Comparison of ENCODE assay signal across 15 cellular contexts in the genomic region with DNA sequence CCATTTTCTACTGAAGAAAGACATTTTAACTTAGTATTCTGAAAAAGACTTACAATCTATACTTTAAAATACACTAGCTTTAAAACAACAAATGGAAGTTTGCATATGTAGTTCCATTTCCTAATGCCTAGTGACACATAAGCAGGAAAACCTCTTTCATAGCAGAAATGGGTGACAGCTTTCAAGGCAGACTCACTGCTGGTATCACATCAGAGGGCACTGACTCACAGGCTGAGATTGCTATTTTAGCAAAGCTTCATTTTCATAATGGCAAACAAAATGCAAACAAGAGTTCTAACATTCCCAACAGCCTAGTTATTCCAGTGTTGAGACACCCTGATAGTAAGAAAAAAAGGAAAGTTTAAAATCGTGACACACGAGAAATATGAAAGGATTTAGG. TPM values are rescaled to one million over a fixed set of nuclear protein-coding genes. Genes with fewer than 3 reads are reported as not detected.
DNase-seq lines count a peak whose midpoint lies in the region; ATAC-seq, FAIRE-seq and TF ChIP-seq lines count a peak whose summit lies in the region.
"Had no signal": no experiment of that assay in that cellular context is flagged by ENCODE, and none has a peak within 500 bp of the region (broad histone marks: within the 10 kb centered on the region; RNA-seq: fewer than 3 reads in every experiment).

No MANE protein-coding gene starts in this region.

- H3K9me3 Mint-ChIP-seq in activated T-cell treated with anti-CD3 and anti-CD28 coated beads, Interleukin-2, amount 50 U/mL, for 4 hours: no peaks in the 10 kb centered on the region
- H3K9me3 Mint-ChIP-seq in activated CD4-positive, alpha-beta memory T cell treated with anti-CD3 and anti-CD28 coated beads for 36 hours: no peaks in the 10 kb centered on the region
- H3K9me3 Mint-ChIP-seq in activated CD4-positive, alpha-beta T cell treated with anti-CD3 and anti-CD28 coated beads, Interleukin-2, amount 10 ng/mL, durations not matched to agents 7 days and 5 days: no peaks in the 10 kb centered on the region

- peaks cover 46% of the 10 kb centered on the region for H3K4me1 Mint-ChIP-seq in activated T-cell treated with anti-CD3 and anti-CD28 coated beads, Interleukin-2, amount 50 U/mL, for 4 hours (ENCODE audit: low read depth)
- H3K4me1 Mint-ChIP-seq in activated CD4-positive, alpha-beta memory T cell treated with anti-CD3 and anti-CD28 coated beads for 36 hours (ENCODE audit: low read depth): peaks cover 48% of the 10 kb centered on the region
- peaks cover 30% of the 10 kb centered on the region for H3K4me1 Mint-ChIP-seq in activated CD4-positive, alpha-beta T cell treated with anti-CD3 and anti-CD28 coated beads, Interleukin-2, amount 10 ng/mL, durations not matched to agents 7 days and 5 days

- TF ChIP-seq CTCF in fibroblast of mammary gland (conservative IDR thresholded peaks at IDR 0.05; ENCODE audit: control insufficient read depth, insufficient read depth, low read depth, low read length): no peak

- ATAC-seq in activated T-cell treated with anti-CD3 and anti-CD28 coated beads, Interleukin-2, amount 50 U/mL, for 4 hours: peak; percentile 59 to 60
- no peak for ATAC-seq in GM18907 (IDR thresholded peaks at IDR 0.05; ENCODE audit: unreplicated experiment)
- ATAC-seq: A549, gastroesophageal sphincter, mucosa of descending colon, T-helper 17 cell had no signal

- CTCF ChIA-PET in activated CD4-positive, alpha-beta memory T cell treated with anti-CD3 and anti-CD28 coated beads for 36 hours (lab: Charles Lee): interaction anchor here (1.7 to 1.8 kb wide), 2 partner anchors 17 to 171 kb away, joined by 6 to 7 read pairs; no protein-coding TSS in a partner anchor
- CTCF ChIA-PET in activated CD4-positive, alpha-beta T cell treated with anti-CD3 and anti-CD28 coated beads, Interleukin-2, amount 10 ng/mL, durations not matched to agents 7 days and 5 days (lab: Charles Lee): interaction anchor here (0.6 to 0.8 kb wide), 2 partner anchors 22 to 489 kb away, joined by 3 to 5 read pairs; no protein-coding TSS in a partner anchor

- FAIRE-seq in frontal cortex (lab: Jason Lieb, UNC): no peak
- FAIRE-seq: A549 had no signal

- no peaks in the 10 kb centered on the region for H3K27me3 Mint-ChIP-seq in activated T-cell treated with anti-CD3 and anti-CD28 coated beads, Interleukin-2, amount 50 U/mL, for 4 hours (ENCODE audit: low read depth)
- H3K27me3 Mint-ChIP-seq in activated CD4-positive, alpha-beta memory T cell treated with anti-CD3 and anti-CD28 coated beads for 36 hours: no peaks in the 10 kb centered on the region
- H3K27me3 Mint-ChIP-seq in activated CD4-positive, alpha-beta T cell treated with anti-CD3 and anti-CD28 coated beads, Interleukin-2, amount 10 ng/mL, durations not matched to agents 7 days and 5 days: no peaks in the 10 kb centered on the region
- H3K27me3 Mint-ChIP-seq: T-helper 17 cell had no signal

- no peak overlapping the region for H3K4me3 ChIP-seq in fibroblast of mammary gland (ENCODE audit: control insufficient read depth, low read depth, low read length)
- H3K4me3 ChIP-seq: A549, gastroesophageal sphincter, mucosa of descending colon, upper lobe of left lung had no signal

- no peak overlapping the region for H3K4me3 Mint-ChIP-seq in activated T-cell treated with anti-CD3 and anti-CD28 coated beads, Interleukin-2, amount 50 U/mL, for 4 hours
- no peak overlapping the region for H3K4me3 Mint-ChIP-seq in activated CD4-positive, alpha-beta memory T cell treated with anti-CD3 and anti-CD28 coated beads for 36 hours
- no peak overlapping the region for H3K4me3 Mint-ChIP-seq in activated CD4-positive, alpha-beta T cell treated with anti-CD3 and anti-CD28 coated beads, Interleukin-2, amount 10 ng/mL, durations not matched to agents 7 days and 5 days
- H3K4me3 Mint-ChIP-seq: T-helper 17 cell had no signal

- POLR2A ChIA-PET in activated CD4-positive, alpha-beta memory T cell treated with anti-CD3 and anti-CD28 coated beads for 36 hours (lab: Charles Lee): interaction anchor here (0.7 kb wide), 1 partner anchor 99 kb away, joined by 4 read pairs; no protein-coding TSS in a partner anchor
- POLR2A ChIA-PET in activated CD4-positive, alpha-beta T cell treated with anti-CD3 and anti-CD28 coated beads, Interleukin-2, amount 10 ng/mL, durations not matched to agents 7 days and 5 days (lab: Charles Lee): no interaction called here

- intact Hi-C loops in activated CD4-positive, alpha-beta memory T cell treated with anti-CD3 and anti-CD28 coated beads for 36 hours (cut with micrococcal nuclease): no loop called here

- H3K27ac Mint-ChIP-seq in activated CD4-positive, alpha-beta memory T cell treated with anti-CD3 and anti-CD28 coated beads for 36 hours: peak overlapping the region; percentile 77
- no peak overlapping the region for H3K27ac Mint-ChIP-seq in activated CD4-positive, alpha-beta T cell treated with anti-CD3 and anti-CD28 coated beads, Interleukin-2, amount 10 ng/mL, durations not matched to agents 7 days and 5 days
- H3K27ac Mint-ChIP-seq: T-helper 17 cell had no signal

- no peak for DNase-seq in activated T-cell treated with anti-CD3 and anti-CD28 coated beads, Interleukin-2, amount 50 U/mL, for 4 hours
- no peak for DNase-seq in activated T-cell treated with anti-CD3 and anti-CD28 coated beads, Interleukin-2, amount 50 U/mL, for 48 hours
- peak; percentile 30 for DNase-seq in activated CD4-positive, alpha-beta memory T cell treated with anti-CD3 and anti-CD28 coated beads for 36 hours
- DNase-seq in fibroblast of mammary gland (ENCODE audit: low read depth) (peak; percentile 83), smooth muscle cell of the brain vasculature (ENCODE audit: low read depth, low spot score) (peak; percentile 24), frontal cortex (ENCODE audit: low spot score in 2 of 2) (no peak)
- no peak for DNase-seq in activated CD4-positive, alpha-beta T cell treated with anti-CD3 and anti-CD28 coated beads, Interleukin-2, amount 10 ng/mL, durations not matched to agents 7 days and 5 days
- DNase-seq: activated gamma-delta T cell, mucosa of descending colon, NCI-H774, T-helper 17 cell, upper lobe of left lung had no signal

- peaks cover 16% of the 10 kb centered on the region for H3K36me3 Mint-ChIP-seq in activated T-cell treated with anti-CD3 and anti-CD28 coated beads, Interleukin-2, amount 50 U/mL, for 4 hours (ENCODE audit: insufficient read depth)
- peaks cover 26% of the 10 kb centered on the region for H3K36me3 Mint-ChIP-seq in activated CD4-positive, alpha-beta memory T cell treated with anti-CD3 and anti-CD28 coated beads for 36 hours
- peaks cover 23% of the 10 kb centered on the region for H3K36me3 Mint-ChIP-seq in activated CD4-positive, alpha-beta T cell treated with anti-CD3 and anti-CD28 coated beads, Interleukin-2, amount 10 ng/mL, durations not matched to agents 7 days and 5 days (ENCODE audit: low read depth)

RNA-seq across cellular contexts. Expression of gene GSPT1, which starts 19.0 kb away (rescaled TPM):
- 100 to 1,000 TPM; 266 to 281 (median 276) TPM for total RNA-seq in activated T-cell treated with anti-CD3 and anti-CD28 coated beads, Interleukin-2, amount 50 U/mL, for 4 hours
- 100 to 1,000 TPM; 185 to 190 TPM for total RNA-seq in activated CD4-positive, alpha-beta memory T cell treated with anti-CD3 and anti-CD28 coated beads for 36 hours
- total RNA-seq in frontal cortex: 59.9 TPM
- total RNA-seq in activated CD4-positive, alpha-beta T cell treated with anti-CD3 and anti-CD28 coated beads, Interleukin-2, amount 10 ng/mL, durations not matched to agents 7 days and 5 days: 100 to 1,000 TPM; 110 to 126 TPM

RNA-seq across cellular contexts. Expression of gene NPIPB2, which starts 45.1 kb away (rescaled TPM):
- 10 to 100 TPM in 1 of 3 donors, 1 to 10 TPM in 2; 4.3 to 11.7 (median 6.2) TPM for total RNA-seq in activated T-cell treated with anti-CD3 and anti-CD28 coated beads, Interleukin-2, amount 50 U/mL, for 4 hours
- total RNA-seq in activated CD4-positive, alpha-beta memory T cell treated with anti-CD3 and anti-CD28 coated beads for 36 hours: 1 to 10 TPM; 6.3 to 7.6 TPM
- 4.9 TPM for total RNA-seq in frontal cortex
- 10 to 100 TPM in 1 of 2 experiments, 1 to 10 TPM in 1; 7.6 to 11.6 TPM for total RNA-seq in activated CD4-positive, alpha-beta T cell treated with anti-CD3 and anti-CD28 coated beads, Interleukin-2, amount 10 ng/mL, durations not matched to agents 7 days and 5 days

RNA-seq across cellular contexts. Expression of gene RSL1D1, which starts 45.4 kb away (rescaled TPM):
- total RNA-seq in activated T-cell treated with anti-CD3 and anti-CD28 coated beads, Interleukin-2, amount 50 U/mL, for 4 hours: 100 to 1,000 TPM; 464 to 500 (median 484) TPM
- total RNA-seq in activated CD4-positive, alpha-beta memory T cell treated with anti-CD3 and anti-CD28 coated beads for 36 hours: 100 to 1,000 TPM; 287 to 296 TPM
- 62.4 TPM for total RNA-seq in frontal cortex
- 100 to 1,000 TPM; 158 to 182 TPM for total RNA-seq in activated CD4-positive, alpha-beta T cell treated with anti-CD3 and anti-CD28 coated beads, Interleukin-2, amount 10 ng/mL, durations not matched to agents 7 days and 5 days

Comparison
In these comparisons a context has a peak if more than half of its experiments do, and no peak if none do; other contexts are left out.
1. DNase-seq: peak in activated CD4-positive, alpha-beta memory T cell treated with anti-CD3 and anti-CD28 coated beads for 36 hours (single experiment), fibroblast of mammary gland (single experiment) and smooth muscle cell of the brain vasculature (single experiment); none in activated T-cell treated with anti-CD3 and anti-CD28 coated beads, Interleukin-2, amount 50 U/mL, for 4 hours (single experiment), activated T-cell treated with anti-CD3 and anti-CD28 coated beads, Interleukin-2, amount 50 U/mL, for 48 hours (0 of 2), frontal cortex (0 of 2) and activated CD4-positive, alpha-beta T cell treated with anti-CD3 and anti-CD28 coated beads, Interleukin-2, amount 10 ng/mL, durations not matched to agents 7 days and 5 days (single experiment).